Comparison of ENCODE assay signal across 10 cellular contexts in the genomic region with DNA sequence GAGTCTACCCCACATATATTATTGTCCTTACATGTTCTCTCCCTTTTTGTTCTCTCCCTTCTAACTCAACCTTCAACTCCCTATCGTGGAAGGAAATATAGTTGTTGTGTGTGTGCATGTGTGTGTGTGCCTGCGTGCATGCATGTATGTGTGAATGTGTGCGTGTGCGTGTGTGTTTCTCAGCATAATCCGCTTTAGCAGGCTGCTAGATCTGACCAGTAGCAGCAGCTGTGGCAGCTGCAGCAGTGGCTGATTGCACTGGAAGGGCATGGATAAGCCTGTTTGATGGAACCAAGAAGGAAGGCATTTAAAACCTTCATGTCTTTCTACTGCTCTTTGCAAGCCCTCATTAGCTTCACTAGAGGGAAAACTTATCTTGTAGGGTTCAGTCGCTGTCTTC.
DNase-seq lines count a peak whose midpoint lies in the region; FAIRE-seq and TF ChIP-seq lines count a peak whose summit lies in the region.
"Had no signal": no experiment of that assay in that cellular context is flagged by ENCODE, and none has a peak within 500 bp of the region (broad histone marks: within the 10 kb centered on the region; RNA-seq: fewer than 3 reads in every experiment).

No MANE protein-coding gene starts in this region.

- no peak overlapping the region for H2BK15ac ChIP-seq in neuronal stem cell (ENCODE audit: low read length)

- H3K36me3 ChIP-seq in MM.1S (replicated peaks; ENCODE audit: insufficient read depth, low read length) (no peaks in the 10 kb centered on the region), duodenal mucosa (ENCODE audit: control insufficient read depth in 1 of 2, insufficient read depth in 2 of 2, low read length in 2 of 2) (no peaks in the 10 kb centered on the region), neuronal stem cell (replicated peaks in 1 of 2; ENCODE audit: control insufficient read depth in 2 of 2, insufficient read depth in 2 of 2, low read length in 2 of 2) (no peaks in the 10 kb centered on the region), transverse colon (no peaks in the 10 kb centered on the region)
- H3K36me3 ChIP-seq: cardiac muscle cell, HAP-1 had no signal

- H3K27ac ChIP-seq in MM.1S (ENCODE audit: low read length) (no peak overlapping the region), duodenal mucosa (ENCODE audit: low read depth, low read length) (no peak overlapping the region), neuronal stem cell (replicated peaks; ENCODE audit: low read length) (no peak overlapping the region), transverse colon (peak overlapping the region in 2 of 4 donors; percentile 44 to 55)
- H3K27ac ChIP-seq: cardiac muscle cell had no signal

- no peak overlapping the region for H2BK120ac ChIP-seq in neuronal stem cell (ENCODE audit: low read depth, low read length)

- no peak overlapping the region; the same call in 1 of the 2 replicates for H3K9ac ChIP-seq in MM.1S (ENCODE audit: low read length)
- H3K9ac ChIP-seq in duodenal mucosa (ENCODE audit: low read depth in 1 of 2, low read length in 2 of 2): peak overlapping the region in 1 of 2 donors; percentile 28
- H3K9ac ChIP-seq in neuronal stem cell (ENCODE audit: low read depth, low read length, poor library complexity): no peak overlapping the region

- TF ChIP-seq EP300 in transverse colon (IDR thresholded peaks at IDR 0.05; ENCODE audit: low read depth): no peak

- H3K27me3 ChIP-seq in MM.1S (replicated peaks; ENCODE audit: insufficient read depth, low read length) (no peaks in the 10 kb centered on the region), duodenal mucosa (ENCODE audit: control insufficient read depth in 1 of 2, insufficient read depth in 2 of 2, low read length in 2 of 2) (no peaks in the 10 kb centered on the region), neuronal stem cell (ENCODE audit: control insufficient read depth in 3 of 3, insufficient read depth in 3 of 3, low read depth in 1 of 3, low read length in 3 of 3) (no peaks in the 10 kb centered on the region), transverse colon (no peaks in the 10 kb centered on the region)
- H3K27me3 ChIP-seq: cardiac muscle cell had no signal

- H2BK5ac ChIP-seq in neuronal stem cell (ENCODE audit: low read length): no peak overlapping the region

- peak overlapping the region; percentile 60; the same call in 1 of the 2 replicates for H3K4me3 ChIP-seq in MM.1S (ENCODE audit: low read length)
- H3K4me3 ChIP-seq in duodenal mucosa (ENCODE audit: low read depth in 1 of 2, low read length in 2 of 2): peak overlapping the region; percentile 75 to 85
- H3K4me3 ChIP-seq in neuronal stem cell (ENCODE audit: low read length in 2 of 2): no peak overlapping the region
- H3K4me3 ChIP-seq in transverse colon: no peak overlapping the region

- no peaks in the 10 kb centered on the region for H3F3A ChIP-seq in MM.1S (ENCODE audit: insufficient read depth, low read length)

- no peaks in the 10 kb centered on the region for H3K9me3 ChIP-seq in MM.1S (replicated peaks; ENCODE audit: insufficient read depth, low read length)
- no peaks in the 10 kb centered on the region for H3K9me3 ChIP-seq in duodenal mucosa (ENCODE audit: control insufficient read depth in 1 of 2, low read length in 2 of 2)
- H3K9me3 ChIP-seq in neuronal stem cell (replicated peaks in 1 of 2; ENCODE audit: control insufficient read depth in 2 of 2, insufficient read depth in 1 of 2, low read depth in 1 of 2, low read length in 2 of 2): no peaks in the 10 kb centered on the region
- H3K9me3 ChIP-seq in transverse colon: no peaks in the 10 kb centered on the region
- H3K9me3 ChIP-seq: HAP-1 had no signal

- H3K4ac ChIP-seq in neuronal stem cell (ENCODE audit: low read length): no peak overlapping the region

- peak overlapping the region; percentile 74 for H2AFZ ChIP-seq in MM.1S (ENCODE audit: low read length)
- H2AFZ ChIP-seq in neuronal stem cell (ENCODE audit: low read length): peak overlapping the region; percentile 77

- H3K23ac ChIP-seq in neuronal stem cell (ENCODE audit: low read depth, low read length, poor library complexity): no peak overlapping the region

- DNase-seq in D721Med (ENCODE audit: insufficient read length, low spot score): peak; percentile 39
- no peak for DNase-seq in MM.1S
- DNase-seq in neuronal stem cell (ENCODE audit: low spot score): no peak
- no peak for DNase-seq in H4 (ENCODE audit: low spot score)
- DNase-seq in transverse colon: no peak
- no peak for DNase-seq in G401 (ENCODE audit: low spot score)
- DNase-seq in DMS153 treated with DMSO at 0.1 percent for 48 hours (lab: John Stamatoyannopoulos, UW; ENCODE audit: unreplicated experiment): no peak

- H3K14ac ChIP-seq in neuronal stem cell (ENCODE audit: low read length): no peak overlapping the region

- no peaks in the 10 kb centered on the region for H4K20me1 ChIP-seq in MM.1S (ENCODE audit: insufficient read depth, low read length)

- H3K4me2 ChIP-seq in MM.1S (ENCODE audit: low read depth, low read length): peak overlapping the region; percentile 58
- no peak overlapping the region for H3K4me2 ChIP-seq in neuronal stem cell (ENCODE audit: insufficient read depth, low read length, poor library complexity, severe bottlenecking)

- H2BK12ac ChIP-seq in neuronal stem cell (ENCODE audit: low read length): no peak overlapping the region

- H3K4me1 ChIP-seq in MM.1S (ENCODE audit: low read length): peaks cover 15% of the 10 kb centered on the region
- peaks cover 6 to 17% of the 10 kb centered on the region in 2 donors for H3K4me1 ChIP-seq in duodenal mucosa (ENCODE audit: control insufficient read depth in 1 of 2, insufficient read depth in 2 of 2, low read length in 2 of 2)
- no peaks in the 10 kb centered on the region for H3K4me1 ChIP-seq in neuronal stem cell (ENCODE audit: control insufficient read depth in 2 of 2, insufficient read depth in 1 of 2, low read depth in 1 of 2, low read length in 2 of 2)
- peaks cover 0 to 13% (median 2%) of the 10 kb centered on the region in 4 donors for H3K4me1 ChIP-seq in transverse colon

- H2AK5ac ChIP-seq in neuronal stem cell (ENCODE audit: low read depth, low read length): no peak overlapping the region

- in situ Hi-C loops in transverse colon (cut with MboI; ENCODE audit: low pct_ligation_motif_present in 1 of 4, low pct_unique_long_range_greater_than_20kb in 1 of 4, low sequenced_read_pairs in 3 of 4): no loop called here
- in situ Hi-C loops in G401 (cut with HindIII; ENCODE audit: low sequenced_read_pairs): no loop called here

- WGBS in neuronal stem cell (ENCODE audit: extremely low coverage in 2 of 2, insufficient read length in 2 of 2, insufficient replicate concordance in 1 of 2), 2 donors: no CpG with 5 or more reads among the region's 6 CpGs
- 61 to 87% methylated on average over 6 of the region's 6 CpGs for WGBS in transverse colon (ENCODE audit: low coverage in 1 of 2), 2 donors

- H3K79me2 ChIP-seq in MM.1S (ENCODE audit: low read length): no peaks in the 10 kb centered on the region

- no peaks in the 10 kb centered on the region for H3K9me2 ChIP-seq in MM.1S (replicated peaks; ENCODE audit: insufficient read depth, low read length)

- H3K79me1 ChIP-seq in neuronal stem cell (ENCODE audit: low read depth, low read length): no peaks in the 10 kb centered on the region

- TF ChIP-seq CTCF in D721Med (IDR thresholded peaks at IDR 0.05; ENCODE audit: insufficient read depth, missing control alignments): no peak
- TF ChIP-seq CTCF in MM.1S (IDR thresholded peaks at IDR 0.05; ENCODE audit: low read length): no peak
- TF ChIP-seq CTCF in transverse colon (IDR thresholded peaks at IDR 0.05): no peak

- peak; percentile 99 for FAIRE-seq in D721Med (lab: Jason Lieb, UNC)

- intact Hi-C loops in transverse colon (cut with DNase I; ENCODE audit: low total_unique reads): no loop called here

- no peak overlapping the region for H4K91ac ChIP-seq in neuronal stem cell (ENCODE audit: low read depth, low read length, poor library complexity)

- H3K18ac ChIP-seq in neuronal stem cell (ENCODE audit: low read length): no peak overlapping the region

- H4K8ac ChIP-seq in neuronal stem cell (ENCODE audit: low read depth, low read length): no peak overlapping the region

- TF ChIP-seq POLR2A in transverse colon (IDR thresholded peaks at IDR 0.05): no peak

Comparison
In these comparisons a context has a peak if more than half of its experiments do, and no peak if none do; other contexts are left out.
1. H3K4me3 ChIP-seq: peak in MM.1S (single experiment) and duodenal mucosa (2 of 2); none in neuronal stem cell (0 of 2) and transverse colon (0 of 4).